In genomic region chr16:87383522-87384161, GRCh38 we compare ENCODE assay signal across 1 cellular context.
TF ChIP-seq lines count a peak whose summit lies in the region.

Gene FBXO31 (minus strand): TSS chr16:87383776. CDS start chr16:87383744, 32 bp downstream.

TF ChIP-seq in HepG2, 621 proteins besides CTCF, POLR2A, EP300 and RAD21 (continued from another document and continues in another):
- TF ChIP-seq CSRNP2 (CRISPR knock-in tag; conservative IDR thresholded peaks at IDR 0.05; ENCODE audit: low read depth) (peak; percentile 1; the same call in 1 of the 2 replicates), ZNF282 (IDR thresholded peaks at IDR 0.05; ENCODE audit: partially characterized antibody) (no peak), NAIF1 (CRISPR knock-in tag; IDR thresholded peaks at IDR 0.05; ENCODE audit: borderline replicate concordance) (no peak), ZSCAN22 (CRISPR knock-in tag; IDR thresholded peaks at IDR 0.05) (no peak), ZNF510 (CRISPR knock-in tag; IDR thresholded peaks at IDR 0.05; ENCODE audit: low read depth) (0 out of 2 replicates have a peak, but pooled peaks have one; percentile 21), ZNF740 (CRISPR knock-in tag; IDR thresholded peaks at IDR 0.05) (peak; percentile 85; the same call in 1 of the 2 replicates), MTA3 (CRISPR knock-in tag; IDR thresholded peaks at IDR 0.05) (no peak), ARID5B (CRISPR knock-in tag; IDR thresholded peaks at IDR 0.05) (peak; percentile 79), ZNF781 (CRISPR knock-in tag; IDR thresholded peaks at IDR 0.05; ENCODE audit: borderline replicate concordance, not compliant biosample characterization) (peak; percentile 72), ATRX (CRISPR knock-in tag; IDR thresholded peaks at IDR 0.05; ENCODE audit: borderline replicate concordance) (peak; percentile 52; the same call in 1 of the 2 replicates), POGK (CRISPR knock-in tag; conservative IDR thresholded peaks at IDR 0.05) (peak; percentile 70), ZNF224 (CRISPR knock-in tag; IDR thresholded peaks at IDR 0.05) (no peak; the same call in 1 of the 2 replicates), STAT6 (CRISPR knock-in tag; IDR thresholded peaks at IDR 0.05; ENCODE audit: borderline replicate concordance) (peak; percentile 30; the same call in 1 of the 2 replicates), NCOA5 (CRISPR knock-in tag; IDR thresholded peaks at IDR 0.05) (no peak), PCBP2 (optimal IDR thresholded peaks at IDR 0.05; ENCODE audit: low read depth, low read length, poor library complexity, severe bottlenecking) (no peak), ZBTB10 (CRISPR knock-in tag; IDR thresholded peaks at IDR 0.05; ENCODE audit: borderline replicate concordance) (no peak; the same call in 1 of the 2 replicates), NCOA2 (CRISPR knock-in tag; IDR thresholded peaks at IDR 0.05) (peak; percentile 82), GATAD1 (CRISPR knock-in tag; IDR thresholded peaks at IDR 0.05) (peak; percentile 67), HOXA7 (CRISPR knock-in tag; IDR thresholded peaks at IDR 0.05) (no peak), TBL1XR1 (IDR thresholded peaks at IDR 0.05; ENCODE audit: borderline replicate concordance, low read length, partially characterized antibody) (no peak), ZNF317 (CRISPR knock-in tag; IDR thresholded peaks at IDR 0.05) (peak; percentile 78; the same call in 1 of the 2 replicates), ZFP1 (CRISPR knock-in tag; IDR thresholded peaks at IDR 0.05) (peak; percentile 96), ZKSCAN5 (CRISPR knock-in tag; IDR thresholded peaks at IDR 0.05) (no peak), ZNF775 (CRISPR knock-in tag; IDR thresholded peaks at IDR 0.05; ENCODE audit: borderline replicate concordance) (peak; percentile 32; the same call in 1 of the 2 replicates), ZNF207 (IDR thresholded peaks at IDR 0.05; ENCODE audit: borderline replicate concordance) (no peak), ZNF749 (CRISPR knock-in tag; IDR thresholded peaks at IDR 0.05; ENCODE audit: borderline replicate concordance) (peak; percentile 19; the same call in 1 of the 2 replicates), TAF15 (IDR thresholded peaks at IDR 0.05; ENCODE audit: low read depth, low read length, poor library complexity, severe bottlenecking) (peak; percentile 25), ZEB1 (IDR thresholded peaks at IDR 0.05; ENCODE audit: insufficient replicate concordance, low read depth) (peak; percentile 62), PHB2 (IDR thresholded peaks at IDR 0.05; ENCODE audit: partially characterized antibody) (no peak), TAF1 (CRISPR knock-in tag; IDR thresholded peaks at IDR 0.05) (no peak; the same call in none of the 2 replicates), PPARG (CRISPR knock-in tag; conservative IDR thresholded peaks at IDR 0.05) (peak; percentile 72), MED8 (CRISPR knock-in tag; IDR thresholded peaks at IDR 0.05; ENCODE audit: insufficient replicate concordance) (peak; percentile 95), SAFB2 (CRISPR knock-in tag; IDR thresholded peaks at IDR 0.05; ENCODE audit: borderline replicate concordance, low read depth) (peak; percentile 81; the same call in 1 of the 2 replicates), DDIT3 (CRISPR knock-in tag; IDR thresholded peaks at IDR 0.05) (no peak), KAT8 (CRISPR knock-in tag; IDR thresholded peaks at IDR 0.05) (peak; percentile 83), ARID4A (CRISPR knock-in tag; IDR thresholded peaks at IDR 0.05; ENCODE audit: borderline replicate concordance) (peak; percentile 96; the same call in 1 of the 2 replicates), TBP (CRISPR knock-in tag; IDR thresholded peaks at IDR 0.05) (no peak), GRHL1 (CRISPR knock-in tag; conservative IDR thresholded peaks at IDR 0.05) (no peak), ZC3H4 (CRISPR knock-in tag; IDR thresholded peaks at IDR 0.05; ENCODE audit: borderline replicate concordance) (peak; percentile 93)
